ENCODE assay signal across 14 cellular contexts in genomic region chr2:150698016-150698661, GRCh38.
A peak's percentile ranks its signal among the peaks of the same experiment; 100 is the strongest.
DNase-seq lines count a peak whose midpoint lies in the region; ATAC-seq lines count a peak whose summit lies in the region.
"Had no signal": no experiment of that assay in that cellular context is flagged by ENCODE, and none has a peak within 500 bp of the region (broad histone marks: within the 10 kb centered on the region; RNA-seq: fewer than 3 reads in every experiment).

No MANE protein-coding gene starts in this region.

- ATAC-seq in left ventricle myocardium superior (peak; percentile 79), HG02970 (IDR thresholded peaks at IDR 0.05; ENCODE audit: low FRiP score, unreplicated experiment) (no peak)
- no peak for ATAC-seq in activated CD8-positive, alpha-beta T cell treated with anti-CD3 and anti-CD28 coated beads, Interleukin-2, amount 10 ng/mL, durations not matched to agents 7 days and 5 days

- intact Hi-C loops in left ventricle myocardium superior (cut with micrococcal nuclease) = no loop called here

- no peak overlapping the region for H3K4me3 Mint-ChIP-seq in activated CD8-positive, alpha-beta T cell treated with anti-CD3 and anti-CD28 coated beads, Interleukin-2, amount 10 ng/mL, durations not matched to agents 7 days and 5 days
- H3K4me3 Mint-ChIP-seq: immature natural killer cell had no signal

- H3K4me1 Mint-ChIP-seq in activated CD8-positive, alpha-beta T cell treated with anti-CD3 and anti-CD28 coated beads, Interleukin-2, amount 10 ng/mL, durations not matched to agents 7 days and 5 days (ENCODE audit: low read depth) = no peaks in the 10 kb centered on the region
- H3K4me1 Mint-ChIP-seq: immature natural killer cell had no signal

- H3K27ac Mint-ChIP-seq in activated CD8-positive, alpha-beta T cell treated with anti-CD3 and anti-CD28 coated beads, Interleukin-2, amount 10 ng/mL, durations not matched to agents 7 days and 5 days = no peak overlapping the region
- H3K27ac Mint-ChIP-seq: immature natural killer cell had no signal

- H3K9me3 Mint-ChIP-seq in activated CD8-positive, alpha-beta T cell treated with anti-CD3 and anti-CD28 coated beads, Interleukin-2, amount 10 ng/mL, durations not matched to agents 7 days and 5 days (ENCODE audit: insufficient read depth) = no peaks in the 10 kb centered on the region

- H3K27me3 Mint-ChIP-seq in activated CD8-positive, alpha-beta T cell treated with anti-CD3 and anti-CD28 coated beads, Interleukin-2, amount 10 ng/mL, durations not matched to agents 7 days and 5 days (ENCODE audit: low read depth) = no peaks in the 10 kb centered on the region

- CTCF ChIA-PET in activated CD8-positive, alpha-beta T cell treated with anti-CD3 and anti-CD28 coated beads, Interleukin-2, amount 10 ng/mL, durations not matched to agents 7 days and 5 days (lab: Charles Lee) = no interaction called here

- no peaks in the 10 kb centered on the region for H3K36me3 Mint-ChIP-seq in activated CD8-positive, alpha-beta T cell treated with anti-CD3 and anti-CD28 coated beads, Interleukin-2, amount 10 ng/mL, durations not matched to agents 7 days and 5 days (ENCODE audit: low read depth)
- H3K36me3 Mint-ChIP-seq: immature natural killer cell had no signal

- POLR2A ChIA-PET in activated CD8-positive, alpha-beta T cell treated with anti-CD3 and anti-CD28 coated beads, Interleukin-2, amount 10 ng/mL, durations not matched to agents 7 days and 5 days (lab: Charles Lee) = no interaction called here

- DNase-seq in GM04504 (ENCODE audit: low read depth) (peak; percentile 59), astrocyte of the hippocampus (ENCODE audit: low read depth, low spot score) (peak; percentile 19), left ventricle myocardium superior (no peak), stromal cell of bone marrow (ENCODE audit: low read depth) (peak; percentile 71), NCI-H2227 treated with DMSO at 0.1 percent for 48 hours (lab: John Stamatoyannopoulos, UW) (no peak)
- DNase-seq in activated CD8-positive, alpha-beta T cell treated with anti-CD3 and anti-CD28 coated beads, Interleukin-2, amount 10 ng/mL, durations not matched to agents 7 days and 5 days = no peak
- DNase-seq in activated naive CD4-positive, alpha-beta T cell treated with anti-CD3 and anti-CD28 coated beads, Interleukin-2, amount 50 U/mL, for 16 hours = no peak
- DNase-seq: activated CD4-positive, alpha-beta T cell treated with anti-CD3 and anti-CD28 coated beads, Interleukin-2, amount 50 U/mL, for 4 hours; activated effector memory CD4-positive, alpha-beta T cell treated with anti-CD3 and anti-CD28 coated beads, Interleukin-2, amount 50 U/mL, for 16 hours; caudate nucleus; immature natural killer cell; NCI-H524; T1000 had no signal

Comparison
In these comparisons a context has a peak if more than half of its experiments do, and no peak if none do; other contexts are left out.
1. DNase-seq: peak in GM04504 (single experiment), astrocyte of the hippocampus (single experiment) and stromal cell of bone marrow (single experiment); none in left ventricle myocardium superior (single experiment), activated CD8-positive, alpha-beta T cell treated with anti-CD3 and anti-CD28 coated beads, Interleukin-2, amount 10 ng/mL, durations not matched to agents 7 days and 5 days (single experiment), NCI-H2227 treated with DMSO at 0.1 percent for 48 hours (single experiment) and activated naive CD4-positive, alpha-beta T cell treated with anti-CD3 and anti-CD28 coated beads, Interleukin-2, amount 50 U/mL, for 16 hours (single experiment).